ENCODE assay signal across 20 cellular contexts in genomic region chr22:47056776-47057470, GRCh38.
A peak's percentile ranks its signal among the peaks of the same experiment; 100 is the strongest.
DNase-seq lines count a peak whose midpoint lies in the region; ATAC-seq and TF ChIP-seq lines count a peak whose summit lies in the region.
"Had no signal": no experiment of that assay in that cellular context is flagged by ENCODE, and none has a peak within 500 bp of the region (broad histone marks: within the 10 kb centered on the region; RNA-seq: fewer than 3 reads in every experiment).

No MANE protein-coding gene starts in this region.

- H4K91ac ChIP-seq in neuronal stem cell (ENCODE audit: low read depth, low read length, poor library complexity): peak overlapping the region; percentile 46

- peak overlapping the region; percentile 77 for H3K18ac ChIP-seq in neuronal stem cell (ENCODE audit: low read length)

- H3K27ac ChIP-seq in right atrium auricular region (no peak overlapping the region), neuronal stem cell (replicated peaks; ENCODE audit: low read length) (no peak overlapping the region), upper lobe of right lung (no peak overlapping the region)
- H3K27ac ChIP-seq: A549, RWPE1, SJCRH30 had no signal

- TF ChIP-seq CTCF in right atrium auricular region (IDR thresholded peaks at IDR 0.05): no peak
- TF ChIP-seq CTCF in WTC11 (IDR thresholded peaks at IDR 0.05): no peak
- TF ChIP-seq CTCF in upper lobe of right lung (IDR thresholded peaks at IDR 0.05): no peak

- peak overlapping the region; percentile 79 for H2AK5ac ChIP-seq in neuronal stem cell (ENCODE audit: low read depth, low read length)

- no peaks in the 10 kb centered on the region for H3K9me3 ChIP-seq in right atrium auricular region
- H3K9me3 ChIP-seq in neuronal stem cell (replicated peaks in 1 of 2; ENCODE audit: control insufficient read depth in 2 of 2, insufficient read depth in 1 of 2, low read depth in 1 of 2, low read length in 2 of 2): no peaks in the 10 kb centered on the region
- no peaks in the 10 kb centered on the region for H3K9me3 ChIP-seq in upper lobe of right lung
- H3K9me3 ChIP-seq: A549, MG63, SJCRH30 had no signal

- peaks cover 4% of the 10 kb centered on the region for H3K79me1 ChIP-seq in neuronal stem cell (ENCODE audit: low read depth, low read length)

- peaks cover 3% of the 10 kb centered on the region; the same call in 1 of the 2 replicates for H3K36me3 Mint-ChIP-seq in WTC11

- H3K23ac ChIP-seq in neuronal stem cell (ENCODE audit: low read depth, low read length, poor library complexity): peak overlapping the region; percentile 14

- intact Hi-C loops in left ventricle myocardium superior (cut with micrococcal nuclease) (no loop called here), upper lobe of right lung (cut with DNase I) (no loop called here)

- DNase-seq in left ventricle myocardium superior (peak; percentile 12), right atrium auricular region (ENCODE audit: low spot score) (no peak), WTC11 (ENCODE audit: low spot score) (no peak), neuronal stem cell (ENCODE audit: low spot score) (no peak), upper lobe of right lung (peak; percentile 53), NCI-H82 (lab: John Stamatoyannopoulos, UW) (no peak), medulla oblongata (ENCODE audit: extremely low spot score) (no peak)
- DNase-seq: EL, GF-D8, Kasumi-1, MG63, NCI-H1417 treated with DMSO at 0.1 percent for 48 hours, NCI-H187, NCI-H2107, NCI-H510A, SJCRH30 had no signal

- H3K27me3 Mint-ChIP-seq in WTC11 (ENCODE audit: low read depth): no peaks in the 10 kb centered on the region
- H3K27me3 Mint-ChIP-seq: B cell had no signal

- no peak for ATAC-seq in left ventricle myocardium superior
- ATAC-seq in WTC11: no peak
- no peak for ATAC-seq in upper lobe of right lung
- ATAC-seq in GM21423 (IDR thresholded peaks at IDR 0.05; ENCODE audit: unreplicated experiment): no peak
- ATAC-seq: A549 had no signal

- H3K14ac ChIP-seq in neuronal stem cell (ENCODE audit: low read length): peak overlapping the region; percentile 11

- no peaks in the 10 kb centered on the region for H3K9me3 Mint-ChIP-seq in WTC11

- H2AFZ ChIP-seq in neuronal stem cell (ENCODE audit: low read length): no peak overlapping the region

- peak overlapping the region; percentile 16 for H2BK12ac ChIP-seq in neuronal stem cell (ENCODE audit: low read length)

- H3K4me3 ChIP-seq in right atrium auricular region (no peak overlapping the region), neuronal stem cell (ENCODE audit: low read length in 2 of 2) (no peak overlapping the region), upper lobe of right lung (no peak overlapping the region)
- H3K4me3 ChIP-seq: A549, MG63, SJCRH30 had no signal

- H3K27me3 ChIP-seq in right atrium auricular region (no peaks in the 10 kb centered on the region), neuronal stem cell (ENCODE audit: control insufficient read depth in 3 of 3, insufficient read depth in 3 of 3, low read depth in 1 of 3, low read length in 3 of 3) (no peaks in the 10 kb centered on the region), upper lobe of right lung (no peaks in the 10 kb centered on the region)
- H3K27me3 ChIP-seq: MG63, SJCRH30 had no signal

- no peak overlapping the region for H3K4me2 ChIP-seq in neuronal stem cell (ENCODE audit: insufficient read depth, low read length, poor library complexity, severe bottlenecking)
- H3K4me2 ChIP-seq: A549 had no signal

- H2BK5ac ChIP-seq in neuronal stem cell (ENCODE audit: low read length): peak overlapping the region; percentile 29

- H3K4ac ChIP-seq in neuronal stem cell (ENCODE audit: low read length): no peak overlapping the region

- no peaks in the 10 kb centered on the region for H3K4me1 ChIP-seq in right atrium auricular region
- peaks cover 1 to 17% of the 10 kb centered on the region in 2 donors for H3K4me1 ChIP-seq in neuronal stem cell (ENCODE audit: control insufficient read depth in 2 of 2, insufficient read depth in 1 of 2, low read depth in 1 of 2, low read length in 2 of 2)
- no peaks in the 10 kb centered on the region for H3K4me1 ChIP-seq in upper lobe of right lung
- H3K4me1 ChIP-seq: A549, SJCRH30 had no signal

- no peak overlapping the region for H3K9ac ChIP-seq in neuronal stem cell (ENCODE audit: low read depth, low read length, poor library complexity)

- no CpG with 5 or more reads among the region's 18 CpGs for WGBS in neuronal stem cell (ENCODE audit: extremely low coverage in 2 of 2, insufficient read length in 2 of 2, insufficient replicate concordance in 1 of 2), 2 donors

- H3K36me3 ChIP-seq in right atrium auricular region (peaks cover 4% of the 10 kb centered on the region), neuronal stem cell (replicated peaks in 1 of 2; ENCODE audit: control insufficient read depth in 2 of 2, insufficient read depth in 2 of 2, low read length in 2 of 2) (no peaks in the 10 kb centered on the region), upper lobe of right lung (no peaks in the 10 kb centered on the region)
- H3K36me3 ChIP-seq: MG63, SJCRH30 had no signal

- peak overlapping the region; percentile 73; the same call in 1 of the 2 replicates for H3K27ac Mint-ChIP-seq in WTC11
- H3K27ac Mint-ChIP-seq: B cell had no signal

- H2BK120ac ChIP-seq in neuronal stem cell (ENCODE audit: low read depth, low read length): no peak overlapping the region

- no peak overlapping the region for H2BK15ac ChIP-seq in neuronal stem cell (ENCODE audit: low read length)

- POLR2A ChIA-PET in WTC11 (lab: Charles Lee): no interaction called here

- CTCF ChIA-PET in WTC11 (lab: Charles Lee): interaction anchor here (2.4 kb wide), 1 partner anchor 44 kb away, joined by 6 read pairs; no protein-coding TSS in a partner anchor

- H3K4me1 Mint-ChIP-seq in WTC11: peaks cover under 1% of the 10 kb centered on the region

- no peak overlapping the region for H4K8ac ChIP-seq in neuronal stem cell (ENCODE audit: low read depth, low read length)

- H3K4me3 Mint-ChIP-seq in WTC11: no peak overlapping the region
- H3K4me3 Mint-ChIP-seq: B cell had no signal

TF ChIP-seq in WTC11, 78 proteins besides CTCF, POLR2A, EP300 and RAD21 (continues in another document):
- no peak for TF ChIP-seq ZNF232 (CRISPR knock-in tag; IDR thresholded peaks at IDR 0.05)
- no peak for TF ChIP-seq MXD4 (CRISPR knock-in tag; IDR thresholded peaks at IDR 0.05; ENCODE audit: borderline replicate concordance)
- no peak for TF ChIP-seq GTF2I (CRISPR knock-in tag; conservative IDR thresholded peaks at IDR 0.05)
- TF ChIP-seq PRDM15 (CRISPR knock-in tag; IDR thresholded peaks at IDR 0.05): no peak
- TF ChIP-seq SP1 (CRISPR knock-in tag; conservative IDR thresholded peaks at IDR 0.05): no peak
- no peak for TF ChIP-seq PREB (CRISPR knock-in tag; IDR thresholded peaks at IDR 0.05; ENCODE audit: borderline replicate concordance)
- no peak for TF ChIP-seq FOXK1 (CRISPR knock-in tag; IDR thresholded peaks at IDR 0.05)
- no peak for TF ChIP-seq ATF1 (CRISPR knock-in tag; IDR thresholded peaks at IDR 0.05)
- no peak for TF ChIP-seq NR1H2 (CRISPR knock-in tag; IDR thresholded peaks at IDR 0.05)
- no peak for TF ChIP-seq ZBTB43 (CRISPR knock-in tag; IDR thresholded peaks at IDR 0.05)
- no peak for TF ChIP-seq KAT7 (CRISPR knock-in tag; IDR thresholded peaks at IDR 0.05; ENCODE audit: borderline replicate concordance)

Comparison
In these comparisons a context has a peak if more than half of its experiments do, and no peak if none do; other contexts are left out.
1. DNase-seq: peak in left ventricle myocardium superior (single experiment) and upper lobe of right lung (single experiment); none in right atrium auricular region (single experiment), WTC11 (single experiment), neuronal stem cell (single experiment), NCI-H82 (single experiment) and medulla oblongata (single experiment).